Comparison of ENCODE assay signal across 16 cellular contexts in the genomic region with DNA sequence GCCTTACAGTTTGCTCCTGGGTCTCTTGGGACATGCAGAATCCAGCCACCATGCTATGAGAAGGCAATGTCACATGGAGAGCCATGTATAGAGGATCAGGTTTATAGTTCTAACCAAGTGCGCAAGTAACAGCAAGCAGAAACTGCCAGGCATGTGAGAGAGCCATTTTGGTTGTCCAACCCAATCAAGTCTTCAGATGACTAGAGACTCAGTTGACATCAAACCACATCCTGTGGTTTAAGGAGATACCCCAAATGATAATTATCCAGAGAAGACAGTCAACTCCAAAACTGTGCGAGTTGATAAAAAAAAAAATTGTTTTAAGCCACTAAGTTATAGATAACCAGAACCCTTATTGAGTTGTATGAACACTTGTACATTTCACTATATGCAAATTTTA.
"Had no signal": no experiment of that assay in that cellular context is flagged by ENCODE, and none has a peak within 500 bp of the region (broad histone marks: within the 10 kb centered on the region; RNA-seq: fewer than 3 reads in every experiment).

No MANE protein-coding gene starts in this region.

- H3K27ac ChIP-seq: dorsolateral prefrontal cortex, heart right ventricle, spleen had no signal

- H3K4me3 ChIP-seq: dorsolateral prefrontal cortex, heart right ventricle, spleen had no signal

- H3K27ac Mint-ChIP-seq: naive thymus-derived CD4-positive, alpha-beta T cell; nephron progenitor cell; stimulated activated naive B cell treated with anti-CD40 and anti-IgM and Interleukin-4, amounts not matched to agents 10 μg/mL and 1 μg/mL and 100 μg/mL, for 72 hours had no signal

- H3K4me1 Mint-ChIP-seq: nephron progenitor cell; stimulated activated naive B cell treated with anti-CD40 and anti-IgM and Interleukin-4, amounts not matched to agents 10 μg/mL and 1 μg/mL and 100 μg/mL, for 72 hours had no signal

- ATAC-seq: heart right ventricle; naive thymus-derived CD4-positive, alpha-beta T cell; sciatic nerve; stimulated activated naive B cell treated with anti-CD40 and anti-IgM and Interleukin-4, amounts not matched to agents 10 μg/mL and 1 μg/mL and 100 μg/mL, for 72 hours had no signal

- DNase-seq: cortex of kidney; dorsolateral prefrontal cortex; effector CD8-positive, alpha-beta T cell; foreskin melanocyte; heart right ventricle; hypothalamus; kidney glomerular epithelial cell; naive thymus-derived CD4-positive, alpha-beta T cell; nephron progenitor cell; spleen; stimulated activated CD4-positive, alpha-beta T cell treated with anti-CD3 and anti-CD28 coated beads, Interleukin-15, amount 100 ng/mL, for 24 hours; stimulated activated CD4-positive, alpha-beta T cell treated with anti-CD3 and anti-CD28 coated beads, Interleukin-1b, Interleukin-23, amount 100 ng/mL, for 48 hours; stimulated activated CD4-positive, alpha-beta T cell treated with anti-CD3 and anti-CD28 coated beads, Interleukin-4, amount 100 ng/mL, for 24 hours; stimulated activated naive B cell treated with anti-CD40 and anti-IgM and Interleukin-4, amounts not matched to agents 10 μg/mL and 1 μg/mL and 100 μg/mL, for 72 hours; trophoblast cell had no signal

- H3K27me3 Mint-ChIP-seq: naive thymus-derived CD4-positive, alpha-beta T cell had no signal

- H3K9me3 Mint-ChIP-seq: nephron progenitor cell had no signal

- H3K4me1 ChIP-seq: heart right ventricle, spleen had no signal

- H3K36me3 ChIP-seq: heart right ventricle, spleen had no signal

- H3K4me3 Mint-ChIP-seq: naive thymus-derived CD4-positive, alpha-beta T cell; nephron progenitor cell; stimulated activated naive B cell treated with anti-CD40 and anti-IgM and Interleukin-4, amounts not matched to agents 10 μg/mL and 1 μg/mL and 100 μg/mL, for 72 hours had no signal

- H3K27me3 ChIP-seq: dorsolateral prefrontal cortex, heart right ventricle, spleen had no signal

- H3K36me3 Mint-ChIP-seq: naive thymus-derived CD4-positive, alpha-beta T cell; stimulated activated naive B cell treated with anti-CD40 and anti-IgM and Interleukin-4, amounts not matched to agents 10 μg/mL and 1 μg/mL and 100 μg/mL, for 72 hours had no signal
